ENCODE assay signal across 18 cellular contexts in genomic region chr4:140688711-140689598, GRCh38.
DNase-seq lines count a peak whose midpoint lies in the region; ATAC-seq and TF ChIP-seq lines count a peak whose summit lies in the region.
"Had no signal": no experiment of that assay in that cellular context is flagged by ENCODE, and none has a peak within 500 bp of the region (broad histone marks: within the 10 kb centered on the region; RNA-seq: fewer than 3 reads in every experiment).

No MANE protein-coding gene starts in this region.

- TF ChIP-seq CTCF in brain (conservative IDR thresholded peaks at IDR 0.05): no peak

- peak overlapping the region in 6 of 11 experiments; percentile 4 to 39 (median 31); a peak in 6 of 22 replicates for H3K4me2 ChIP-seq in BLaER1 treated with 17β-estradiol and CSF1 and Interleukin-3, amounts not matched to agents 10 nM and 100 nM
- H3K4me2 ChIP-seq: KMS-11 had no signal

- no peak overlapping the region for H3K9ac ChIP-seq in BLaER1 treated with 17β-estradiol and CSF1 and Interleukin-3, amounts not matched to agents 10 nM and 100 nM
- H3K9ac ChIP-seq: KMS-11 had no signal

- no peaks in the 10 kb centered on the region for H3K9me3 Mint-ChIP-seq in brain
- H3K9me3 Mint-ChIP-seq in memory B cell: no peaks in the 10 kb centered on the region

- peaks cover 0 to 32% (median 0%) of the 10 kb centered on the region in 11 experiments; a peak in 2 of 22 replicates for H4K20me1 ChIP-seq in BLaER1 treated with 17β-estradiol and CSF1 and Interleukin-3, amounts not matched to agents 10 nM and 100 nM

- peak overlapping the region in 3 of 5 experiments; percentile 30 to 88 (median 42) for H3K27ac Mint-ChIP-seq in brain
- H3K27ac Mint-ChIP-seq in memory B cell: peak overlapping the region; percentile 69

- peaks cover 23% of the 10 kb centered on the region for H3K36me3 Mint-ChIP-seq in brain
- H3K36me3 Mint-ChIP-seq in memory B cell: peaks cover 31% of the 10 kb centered on the region

- H3K4me1 Mint-ChIP-seq in brain (peaks cover 59% of the 10 kb centered on the region), memory B cell (peaks cover 39% of the 10 kb centered on the region)

- no peaks in the 10 kb centered on the region for H3K9me3 ChIP-seq in BLaER1 treated with 17β-estradiol and CSF1 and Interleukin-3, amounts not matched to agents 10 nM and 100 nM (replicated peaks in 1 of 11)

- H3K4me3 Mint-ChIP-seq in brain: no peak overlapping the region
- H3K4me3 Mint-ChIP-seq in memory B cell: no peak overlapping the region

- H3K27me3 ChIP-seq in BLaER1 treated with 17β-estradiol and CSF1 and Interleukin-3, amounts not matched to agents 10 nM and 100 nM: no peaks in the 10 kb centered on the region

- peaks cover 0 to 18% (median 10%) of the 10 kb centered on the region in 10 experiments; a peak in 13 of 20 replicates for H3K4me1 ChIP-seq in BLaER1 treated with 17β-estradiol and CSF1 and Interleukin-3, amounts not matched to agents 10 nM and 100 nM

- H3K36me3 ChIP-seq in BLaER1 treated with 17β-estradiol and CSF1 and Interleukin-3, amounts not matched to agents 10 nM and 100 nM: peaks cover 0 to 16% (median 0%) of the 10 kb centered on the region in 11 experiments; a peak in 4 of 22 replicates

- H3K27me3 Mint-ChIP-seq in brain (no peaks in the 10 kb centered on the region), memory B cell (no peaks in the 10 kb centered on the region)

- DNase-seq in HT1080 (ENCODE audit: low read depth) (peak; percentile 6), memory B cell (ENCODE audit: low spot score in 2 of 2) (no peak), A172 (ENCODE audit: low spot score) (no peak)
- no peak for DNase-seq in stimulated activated naive CD4-positive, alpha-beta T cell (lab: John Stamatoyannopoulos, UW)
- DNase-seq: activated CD8-positive, alpha-beta memory T cell treated with anti-CD3 and anti-CD28 coated beads for 24 hours; DMS153; H7; NCI-H1417 treated with DMSO at 0.1 percent for 48 hours; nucleus accumbens; OCI-M1; stimulated activated naive CD4-positive, alpha-beta T cell treated with Interleukin-2 at 50 U/mL for 16 hours; SW 1271 had no signal

- ATAC-seq in memory B cell (ENCODE audit: low read depth): no peak
- no peak for ATAC-seq in GM18520 (IDR thresholded peaks at IDR 0.05; ENCODE audit: unreplicated experiment)
- no peak for ATAC-seq in GM21737 (IDR thresholded peaks at IDR 0.05; ENCODE audit: unreplicated experiment)

- no peak overlapping the region for H3K4me3 ChIP-seq in BLaER1 treated with 17β-estradiol and CSF1 and Interleukin-3, amounts not matched to agents 10 nM and 100 nM
- H3K4me3 ChIP-seq: skin epidermis had no signal

- H3K27ac ChIP-seq in BLaER1 treated with 17β-estradiol and CSF1 and Interleukin-3, amounts not matched to agents 10 nM and 100 nM: no peak overlapping the region
- H3K27ac ChIP-seq: KMS-11, skin epidermis had no signal
